In genomic region chr7:27179503-27180430, GRCh38 we compare ENCODE assay signal across 8 cellular contexts. TPM values are rescaled to one million over a fixed set of nuclear protein-coding genes. Genes with fewer than 3 reads are reported as not detected.
DNase-seq lines count a peak whose midpoint lies in the region; ATAC-seq and TF ChIP-seq lines count a peak whose summit lies in the region.

No MANE protein-coding gene starts in this region.

- H3K4me3 ChIP-seq in ovary: peak overlapping the region; percentile 53

- no peaks in the 10 kb centered on the region for H3K9me3 ChIP-seq in ovary

- intact Hi-C loops in ovary (cut with DNase I): loop anchor here in 1 of 4 donors (10.0 kb wide), 1 partner anchor 1315 kb away; no protein-coding TSS in a partner anchor

- no peak for TF ChIP-seq EP300 in ovary (IDR thresholded peaks at IDR 0.05)

- TF ChIP-seq CTCF in foreskin keratinocyte (conservative IDR thresholded peaks at IDR 0.05): peak; percentile 91
- TF ChIP-seq CTCF in ovary (IDR thresholded peaks at IDR 0.05): peak in 1 of 3 donors; percentile 19

- H3K27ac ChIP-seq in foreskin keratinocyte: no peak overlapping the region
- no peak overlapping the region for H3K27ac ChIP-seq in ovary

- DNase-seq in DMS 273 (lab: John Stamatoyannopoulos, UW; ENCODE audit: unreplicated experiment) (peak; percentile 94), DMS 273 treated with DMSO at 0.1 percent for 48 hours (lab: John Stamatoyannopoulos, UW) (no peak), NOMO-1 treated with DMSO at 0.1 percent for 48 hours (lab: John Stamatoyannopoulos, UW; ENCODE audit: unreplicated experiment) (peak; percentile 73), foreskin keratinocyte (no peak), ovary (peak in 1 of 5 donors; percentile 72), NCI-H2029 treated with DMSO at 0.1 percent for 48 hours (lab: John Stamatoyannopoulos, UW) (no peak)
- DNase-seq in activated T-helper 9 cell treated with anti-CD3 and anti-CD28 coated beads, Interleukin-2, amount 50 U/mL, for 16 hours (ENCODE audit: low read depth): peak; percentile 34

- ATAC-seq in foreskin keratinocyte (peak; percentile 76), GM18502 (IDR thresholded peaks at IDR 0.05; ENCODE audit: poor library complexity, unreplicated experiment) (no peak)

- WGBS in ovary, 3 donors: 7 to 14% (median 7%) methylated on average over 56 of the region's 56 CpGs

- H3K4me1 ChIP-seq in foreskin keratinocyte (no peaks in the 10 kb centered on the region), ovary (ENCODE audit: insufficient read depth) (peaks cover 2% of the 10 kb centered on the region)

- peaks cover 40% of the 10 kb centered on the region for H3K27me3 ChIP-seq in foreskin keratinocyte
- H3K27me3 ChIP-seq in ovary: peaks cover 14% of the 10 kb centered on the region

- no peaks in the 10 kb centered on the region for H3K36me3 ChIP-seq in ovary

- no peak for TF ChIP-seq POLR2A in ovary (IDR thresholded peaks at IDR 0.05)

RNA-seq across cellular contexts. Expression of gene HOXA11, which starts 5.3 kb away (rescaled TPM):
- 0.07 and 0.31 TPM in 2 replicates for total RNA-seq in foreskin keratinocyte
- 0.17 and 0.21 TPM in 2 replicates for polyA plus RNA-seq in foreskin keratinocyte
- total RNA-seq in ovary: 1 to 10 TPM in 3 of 7 donors, under 1 TPM in 1, not detected in 3; 0.23 to 2.0 (median 1.5) TPM
- polyA plus RNA-seq in ovary: under 1 TPM; 0.11 to 0.65 TPM

RNA-seq across cellular contexts. Expression of gene HOXA10, which starts 5.6 kb away (rescaled TPM):
- 4.8 and 6.1 TPM in 2 replicates for total RNA-seq in foreskin keratinocyte
- polyA plus RNA-seq in foreskin keratinocyte: 3.3 and 3.7 TPM in 2 replicates
- total RNA-seq in ovary: 1 to 10 TPM in 3 of 7 donors, under 1 TPM in 3, not detected in 1; 0.25 to 2.0 (median 0.91) TPM
- polyA plus RNA-seq in ovary: 1 to 10 TPM in 1 of 2 donors, under 1 TPM in 1; 0.34 to 2.8 TPM

RNA-seq across cellular contexts. Expression of gene HOXA9, which starts 14.4 kb away (rescaled TPM):
- total RNA-seq in foreskin keratinocyte: 47.3 and 59.7 TPM in 2 replicates
- polyA plus RNA-seq in foreskin keratinocyte: 34.9 and 51.1 TPM in 2 replicates
- 1 to 10 TPM in 1 of 7 donors, under 1 TPM in 5, not detected in 1; 0.12 to 1.0 (median 0.57) TPM for total RNA-seq in ovary
- polyA plus RNA-seq in ovary: 1 to 10 TPM in 1 of 2 donors, under 1 TPM in 1; 0.22 to 2.5 TPM

RNA-seq across cellular contexts. Expression of gene HOXA13, which starts 20.1 kb away (rescaled TPM):
- total RNA-seq in foreskin keratinocyte: not detected in 2 replicates
- polyA plus RNA-seq in foreskin keratinocyte: not detected in 2 replicates
- total RNA-seq in ovary: not detected
- under 1 TPM in 1 of 2 donors, not detected in 1; 0.07 TPM for polyA plus RNA-seq in ovary

RNA-seq across cellular contexts. Expression of gene HOXA7, which starts 23.3 kb away (rescaled TPM):
- total RNA-seq in foreskin keratinocyte: 13.1 and 13.3 TPM in 2 replicates
- 14.5 and 15.6 TPM in 2 replicates for polyA plus RNA-seq in foreskin keratinocyte
- 1 to 10 TPM in 3 of 7 donors, under 1 TPM in 4; 0.23 to 4.5 (median 0.75) TPM for total RNA-seq in ovary
- polyA plus RNA-seq in ovary: 1 to 10 TPM in 1 of 2 donors, under 1 TPM in 1; 0.53 to 4.1 TPM

Comparison
In these comparisons a context has a peak if more than half of its experiments do, and no peak if none do; other contexts are left out.
1. DNase-seq: peak in DMS 273 (single experiment), NOMO-1 treated with DMSO at 0.1 percent for 48 hours (single experiment) and activated T-helper 9 cell treated with anti-CD3 and anti-CD28 coated beads, Interleukin-2, amount 50 U/mL, for 16 hours (single experiment); none in DMS 273 treated with DMSO at 0.1 percent for 48 hours (single experiment), foreskin keratinocyte (0 of 2) and NCI-H2029 treated with DMSO at 0.1 percent for 48 hours (single experiment).
2. RNA of gene HOXA9, which starts 14.4 kb away (total RNA-seq): 47.3 to 59.7 TPM in foreskin keratinocyte; 0.12 to 1.0 TPM in ovary; every median in the first group is over 10 times any median in the second.